Comparison of ENCODE assay signal across 8 cellular contexts in the genomic region with DNA sequence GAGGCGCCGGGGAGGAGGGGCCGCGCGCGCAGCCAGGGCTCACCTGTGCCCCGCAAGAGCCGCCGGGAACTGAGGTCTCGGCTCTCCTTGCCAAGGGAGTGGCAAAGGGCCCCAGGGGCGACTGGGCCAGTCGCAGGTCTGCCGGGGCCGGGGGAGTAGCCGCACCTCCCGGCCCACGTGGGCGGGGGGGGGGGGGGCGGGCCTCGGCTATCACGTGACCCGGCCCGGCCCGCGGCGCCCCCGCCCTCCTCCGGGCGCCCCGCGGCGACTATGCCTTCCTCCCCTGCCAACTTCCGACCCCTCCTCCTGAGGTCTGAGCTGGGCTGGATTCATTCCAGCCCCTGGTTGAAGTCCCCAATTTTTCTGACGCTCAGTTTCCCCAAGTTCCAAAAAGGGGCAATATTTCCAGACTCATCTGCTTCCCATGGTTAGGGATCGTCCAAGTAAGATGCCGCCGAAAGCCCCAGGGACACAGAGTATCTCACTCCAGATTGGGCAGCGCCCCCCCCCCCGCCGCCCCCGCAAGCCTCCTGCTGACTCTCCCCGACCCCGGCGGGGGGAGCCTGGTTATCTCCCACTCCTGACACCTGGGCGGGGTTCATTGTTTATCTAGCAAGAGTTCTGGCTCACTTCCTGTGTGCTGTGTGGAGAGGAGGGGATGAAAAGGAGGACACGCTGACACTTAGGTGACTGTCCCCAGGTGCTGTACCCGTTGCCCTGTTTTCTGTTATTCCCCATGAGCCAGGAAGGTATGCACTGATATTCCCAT. TPM values are rescaled to one million over a fixed set of nuclear protein-coding genes. Genes with fewer than 3 reads are reported as not detected.
DNase-seq lines count a peak whose midpoint lies in the region; ATAC-seq and TF ChIP-seq lines count a peak whose summit lies in the region.

Gene TMC6, minus strand, starts transcription at position 140 of the 769 bp plus-strand sequence. CDS start 1,923 bp downstream, outside the sequence.

- in situ Hi-C loops in GM13976 (cut with MboI; ENCODE audit: low sequenced_read_pairs, unreplicated experiment) = no loop called here

- H3K9ac ChIP-seq in iPS-18a (ENCODE audit: low read length) = peak within 1 kb of the TSS; percentile 61

- no peaks in the 10 kb centered on the region for H3K9me3 Mint-ChIP-seq in T-helper 2 cell treated with Interferon-gamma antibody and Interleukin-4, amounts not matched to agents 5 μg/mL and 100 μg/mL, for 36 hours
- H3K9me3 Mint-ChIP-seq in brain = peaks cover 0 to 8% (median 0%) of the 10 kb centered on the region in 5 experiments

- H3K27me3 Mint-ChIP-seq in T-helper 2 cell treated with Interferon-gamma antibody and Interleukin-4, amounts not matched to agents 5 μg/mL and 100 μg/mL, for 36 hours (ENCODE audit: low read depth) = no peaks in the 10 kb centered on the region
- peaks cover 53% of the 10 kb centered on the region for H3K27me3 Mint-ChIP-seq in brain

- peak within 1 kb of the TSS; percentile 49 for H3K4me3 ChIP-seq in MG63
- peak within 1 kb of the TSS; percentile 74 for H3K4me3 ChIP-seq in iPS-18a (ENCODE audit: low read length)
- peak within 1 kb of the TSS; percentile 65 for H3K4me3 ChIP-seq in skeletal muscle cell (ENCODE audit: low read depth, low read length)

- peaks cover 8% of the 10 kb centered on the region for H3K4me1 ChIP-seq in iPS-18a (ENCODE audit: control insufficient read depth, low read depth, low read length)

- peaks cover 38% of the 10 kb centered on the region for H3K4me1 Mint-ChIP-seq in T-helper 2 cell treated with Interferon-gamma antibody and Interleukin-4, amounts not matched to agents 5 μg/mL and 100 μg/mL, for 36 hours (ENCODE audit: low read depth)
- peaks cover 11% of the 10 kb centered on the region for H3K4me1 Mint-ChIP-seq in brain

- H3K27ac Mint-ChIP-seq in T-helper 2 cell treated with Interferon-gamma antibody and Interleukin-4, amounts not matched to agents 5 μg/mL and 100 μg/mL, for 36 hours = peak within 1 kb of the TSS; percentile 100
- H3K27ac Mint-ChIP-seq in brain = peak within 1 kb of the TSS in 2 of 5 experiments; percentile 54 to 68

- H3K36me3 Mint-ChIP-seq in T-helper 2 cell treated with Interferon-gamma antibody and Interleukin-4, amounts not matched to agents 5 μg/mL and 100 μg/mL, for 36 hours (ENCODE audit: low read depth) = peaks cover 52% of the 10 kb centered on the region
- no peaks in the 10 kb centered on the region for H3K36me3 Mint-ChIP-seq in brain

- no peak for ATAC-seq in GM18502 (IDR thresholded peaks at IDR 0.05; ENCODE audit: poor library complexity, unreplicated experiment)

- H3K36me3 ChIP-seq in MG63 (no peaks in the 10 kb centered on the region), iPS-18a (ENCODE audit: control insufficient read depth, low read depth, low read length) (peaks cover 3% of the 10 kb centered on the region)

- peak; percentile 89 for DNase-seq in GM13976 (ENCODE audit: low spot score)
- no peak for DNase-seq in MG63
- DNase-seq in T-helper 2 cell treated with Interferon-gamma antibody and Interleukin-4, amounts not matched to agents 5 μg/mL and 100 μg/mL, for 36 hours (ENCODE audit: low spot score) = peak; percentile 71
- no peak for DNase-seq in skeletal muscle cell (ENCODE audit: low read depth)
- DNase-seq in cerebellar nuclear complex (lab: John Stamatoyannopoulos, UW) = no peak

- peak within 1 kb of the TSS; percentile 99 for H3K4me3 Mint-ChIP-seq in T-helper 2 cell treated with Interferon-gamma antibody and Interleukin-4, amounts not matched to agents 5 μg/mL and 100 μg/mL, for 36 hours
- peak within 1 kb of the TSS; percentile 81 to 93 (median 87) for H3K4me3 Mint-ChIP-seq in brain

- TF ChIP-seq CTCF in GM13976 (IDR thresholded peaks at IDR 0.05; ENCODE audit: borderline replicate concordance, control extremely low read depth, extremely low read depth, insufficient read depth, missing control alignments) = no peak
- no peak for TF ChIP-seq CTCF in brain (conservative IDR thresholded peaks at IDR 0.05)

- H3K27me3 ChIP-seq in MG63 = no peaks in the 10 kb centered on the region
- H3K27me3 ChIP-seq in iPS-18a (ENCODE audit: control insufficient read depth, insufficient read depth, low read length) = peaks cover 36% of the 10 kb centered on the region

- H3K9me3 ChIP-seq in MG63 (no peaks in the 10 kb centered on the region), iPS-18a (ENCODE audit: control insufficient read depth, low read depth, low read length) (no peaks in the 10 kb centered on the region)

- no peak within 1 kb of the TSS for H3K27ac ChIP-seq in iPS-18a (ENCODE audit: low read length)

RNA-seq across cellular contexts. Expression of gene TMC6, which starts in this region (rescaled TPM):
- 0.32 and 2.1 TPM in 2 replicates for total RNA-seq in MG63 (2014; rRNA removed; shearing (Covaris generic); ENCODE audit: low replicate concordance)
- 30.3 TPM for polyA plus RNA-seq in brain (ENCODE audit: insufficient read depth, low read depth, low replicate concordance)

Comparison
In these comparisons a context has a peak if more than half of its experiments do, and no peak if none do; other contexts are left out.
1. DNase-seq: peak in GM13976 (single experiment) and T-helper 2 cell treated with Interferon-gamma antibody and Interleukin-4, amounts not matched to agents 5 μg/mL and 100 μg/mL, for 36 hours (single experiment); none in MG63 (single experiment), skeletal muscle cell (single experiment) and cerebellar nuclear complex (0 of 2).
2. Peak in every context shown above with its lines, with median percentiles within 50 percentile points of each other: H3K4me3 ChIP-seq.